Comparison of ENCODE assay signal across 27 cellular contexts in genomic region chr6:153070756-153071155, GRCh38.
"Had no signal": no experiment of that assay in that cellular context is flagged by ENCODE, and none has a peak within 500 bp of the region (broad histone marks: within the 10 kb centered on the region; RNA-seq: fewer than 3 reads in every experiment).

No MANE protein-coding gene starts in this region.

- H3K27me3 ChIP-seq: dorsolateral prefrontal cortex, esophagus squamous epithelium, gastroesophageal sphincter, heart left ventricle, hepatocyte, left lung had no signal

- H3K27ac ChIP-seq: coronary artery, dorsolateral prefrontal cortex, epithelial cell of prostate, esophagus squamous epithelium, gastroesophageal sphincter, heart left ventricle, hepatocyte, left lung, lower lobe of right lung had no signal

- DNase-seq: cerebellar nuclear complex; dermis blood vessel endothelial cell; dorsolateral prefrontal cortex; effector CD8-positive, alpha-beta T cell; effector memory CD8-positive, alpha-beta T cell; endodermal cell; erythroblast; esophagus squamous epithelium; foreskin fibroblast; foreskin melanocyte; heart left ventricle; hypothalamus; immature natural killer cell; islet precursor cell; kidney; left cardiac atrium; left lung; left ventricle myocardium superior; lower lobe of right lung; mesenchymal stem cell; mucosa of descending colon had no signal

- H3K9me3 ChIP-seq: esophagus squamous epithelium, mucosa of descending colon had no signal

- ATAC-seq: effector memory CD8-positive, alpha-beta T cell; esophagus mucosa; gastroesophageal sphincter; heart left ventricle; left cardiac atrium; left lung; left ventricle myocardium superior; lower lobe of right lung; mucosa of descending colon had no signal

- H3K4me1 ChIP-seq: esophagus squamous epithelium, gastroesophageal sphincter, heart left ventricle, left lung, lower lobe of right lung had no signal

- H3K79me2 ChIP-seq: hepatocyte had no signal

- H3K4me2 ChIP-seq: hepatocyte had no signal

- H2AFZ ChIP-seq: hepatocyte had no signal

- H3K36me3 ChIP-seq: esophagus squamous epithelium, gastroesophageal sphincter, heart left ventricle, left lung, lower lobe of right lung had no signal

- H3K4me3 ChIP-seq: coronary artery, dorsolateral prefrontal cortex, esophagus squamous epithelium, gastroesophageal sphincter, heart left ventricle, hepatocyte, left lung, lower lobe of right lung, mucosa of descending colon had no signal

- FAIRE-seq: endometrium, kidney had no signal
